In the genomic region with DNA sequence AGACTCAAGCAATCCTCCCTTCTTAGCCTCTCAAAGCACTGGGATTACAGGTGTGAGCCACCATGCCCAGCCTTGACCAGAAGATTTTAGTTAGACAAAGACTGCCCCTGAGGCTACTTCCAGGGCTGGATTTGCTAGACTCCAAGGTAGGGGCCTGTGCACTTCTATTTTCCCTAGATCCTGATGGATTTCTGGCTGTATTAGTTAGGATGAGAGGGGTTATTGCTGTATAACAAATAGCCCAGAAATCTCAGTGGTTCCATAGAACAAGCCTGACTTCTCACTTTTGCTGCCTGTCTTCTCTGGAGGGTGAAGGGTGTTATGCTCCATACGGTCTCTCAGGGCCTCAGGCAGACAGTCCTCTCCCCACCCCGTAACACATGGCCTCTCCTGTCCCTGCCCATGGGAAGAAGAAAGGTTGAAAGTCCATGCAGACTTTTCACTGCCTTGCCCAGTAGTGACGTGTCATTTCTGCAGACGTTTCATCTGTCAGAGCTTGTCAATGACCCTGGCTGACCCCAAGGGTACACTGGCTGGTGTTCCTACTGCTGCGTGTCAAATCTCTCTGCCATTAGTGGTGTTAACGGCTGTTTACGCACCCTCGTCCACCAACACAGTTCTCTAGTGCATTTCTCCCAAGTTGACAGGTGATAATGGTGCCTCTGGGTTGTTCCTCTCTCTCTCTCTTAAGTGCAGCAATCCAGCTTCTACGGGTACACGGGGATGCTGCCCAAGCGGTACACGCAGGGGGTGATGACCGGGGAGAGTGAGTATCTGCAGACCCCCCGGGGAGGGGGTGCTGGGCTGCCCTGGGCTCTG, we compare ENCODE assay signal across 16 cellular contexts.
"Had no signal": no experiment of that assay in that cellular context is flagged by ENCODE, and none has a peak within 500 bp of the region (broad histone marks: within the 10 kb centered on the region; RNA-seq: fewer than 3 reads in every experiment).

No MANE protein-coding gene starts in this region.

- ATAC-seq: heart left ventricle; left lobe of liver; naive thymus-derived CD8-positive, alpha-beta T cell; right cardiac atrium; stimulated activated effector memory CD8-positive, alpha-beta T cell treated with anti-CD3 and anti-CD28 coated beads, Interleukin-12 subunit alpha, Interleukin-12 subunit beta, amount 100 ng/mL, for 72 hours; stimulated activated naive CD8-positive, alpha-beta T cell treated with anti-CD3 and anti-CD28 coated beads, Interleukin-15, Interleukin-2, amounts not matched to agents 100 U/mL and 50 U/mL, for 24 hours had no signal

- DNase-seq: effector CD4-positive, alpha-beta T cell; endodermal cell; erythroblast; heart left ventricle; hippocampal formation; kidney glomerular epithelial cell; mammary epithelial cell; naive thymus-derived CD8-positive, alpha-beta T cell; ovary; right cardiac atrium; stimulated activated CD4-positive, alpha-beta T cell treated with anti-CD3 and anti-CD28 coated beads, Interleukin-4, amount 100 ng/mL, for 1 hour; stimulated activated CD8-positive, alpha-beta memory T cell treated with anti-CD3 and anti-CD28 coated beads, Interleukin-4, amount 100 ng/mL, for 48 hours; stimulated activated naive CD8-positive, alpha-beta T cell treated with anti-CD3 and anti-CD28 coated beads, Interleukin-15, Interleukin-2, amounts not matched to agents 100 U/mL and 50 U/mL, for 24 hours; thyroid gland had no signal
